Comparison of ENCODE assay signal across 1 cellular context in the genomic region with DNA sequence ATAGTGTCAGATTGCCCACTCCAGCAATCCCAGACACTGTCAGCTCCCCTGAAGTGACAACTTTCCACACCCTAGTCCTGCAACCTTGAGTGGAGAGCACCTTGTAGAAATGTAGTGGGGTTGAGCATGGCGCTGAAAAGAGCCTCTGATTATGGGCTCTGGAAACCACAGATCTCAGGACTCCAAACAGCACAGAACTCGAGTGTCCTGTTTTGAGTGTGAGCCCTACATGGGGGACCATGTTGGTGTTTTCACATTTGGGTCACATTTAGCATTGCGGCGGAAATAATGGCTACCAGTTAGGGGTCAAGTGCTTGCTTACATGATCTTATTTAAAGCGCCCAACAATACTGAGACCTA.
A peak's percentile ranks its signal among the peaks of the same experiment; 100 is the strongest.
TF ChIP-seq lines count a peak whose summit lies in the region.
"Not testable (repeated sequence)": the region's sequence is repeated elsewhere in the genome, so short reads cannot be mapped to it uniquely, and the experiment has no call there.

No MANE protein-coding gene starts in this region.

TF ChIP-seq in K562, 482 proteins besides CTCF, POLR2A, EP300 and RAD21:
- peak; percentile 41; the same call in 1 of the 2 replicates for TF ChIP-seq FOSL1 (tag; conservative IDR thresholded peaks at IDR 0.05)
- TF ChIP-seq, protein P1, sequence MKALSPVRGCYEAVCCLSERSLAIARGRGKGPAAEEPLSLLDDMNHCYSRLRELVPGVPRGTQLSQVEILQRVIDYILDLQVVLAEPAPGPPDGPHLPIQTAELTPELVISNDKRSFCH (CRISPR knock-in tag; IDR thresholded peaks at IDR 0.05): not testable (repeated sequence)
- TF ChIP-seq, protein P1 (tag; IDR thresholded peaks at IDR 0.05): peak; percentile 54
- not testable (repeated sequence) for TF ChIP-seq NR4A1, NR2C2 (CRISPR knock-in tag; IDR thresholded peaks at IDR 0.05)
- TF ChIP-seq NR4A1 (tag; IDR thresholded peaks at IDR 0.05): 0 out of 2 replicates have a peak, but pooled peaks have one; percentile 3
- TF ChIP-seq, protein P2, sequence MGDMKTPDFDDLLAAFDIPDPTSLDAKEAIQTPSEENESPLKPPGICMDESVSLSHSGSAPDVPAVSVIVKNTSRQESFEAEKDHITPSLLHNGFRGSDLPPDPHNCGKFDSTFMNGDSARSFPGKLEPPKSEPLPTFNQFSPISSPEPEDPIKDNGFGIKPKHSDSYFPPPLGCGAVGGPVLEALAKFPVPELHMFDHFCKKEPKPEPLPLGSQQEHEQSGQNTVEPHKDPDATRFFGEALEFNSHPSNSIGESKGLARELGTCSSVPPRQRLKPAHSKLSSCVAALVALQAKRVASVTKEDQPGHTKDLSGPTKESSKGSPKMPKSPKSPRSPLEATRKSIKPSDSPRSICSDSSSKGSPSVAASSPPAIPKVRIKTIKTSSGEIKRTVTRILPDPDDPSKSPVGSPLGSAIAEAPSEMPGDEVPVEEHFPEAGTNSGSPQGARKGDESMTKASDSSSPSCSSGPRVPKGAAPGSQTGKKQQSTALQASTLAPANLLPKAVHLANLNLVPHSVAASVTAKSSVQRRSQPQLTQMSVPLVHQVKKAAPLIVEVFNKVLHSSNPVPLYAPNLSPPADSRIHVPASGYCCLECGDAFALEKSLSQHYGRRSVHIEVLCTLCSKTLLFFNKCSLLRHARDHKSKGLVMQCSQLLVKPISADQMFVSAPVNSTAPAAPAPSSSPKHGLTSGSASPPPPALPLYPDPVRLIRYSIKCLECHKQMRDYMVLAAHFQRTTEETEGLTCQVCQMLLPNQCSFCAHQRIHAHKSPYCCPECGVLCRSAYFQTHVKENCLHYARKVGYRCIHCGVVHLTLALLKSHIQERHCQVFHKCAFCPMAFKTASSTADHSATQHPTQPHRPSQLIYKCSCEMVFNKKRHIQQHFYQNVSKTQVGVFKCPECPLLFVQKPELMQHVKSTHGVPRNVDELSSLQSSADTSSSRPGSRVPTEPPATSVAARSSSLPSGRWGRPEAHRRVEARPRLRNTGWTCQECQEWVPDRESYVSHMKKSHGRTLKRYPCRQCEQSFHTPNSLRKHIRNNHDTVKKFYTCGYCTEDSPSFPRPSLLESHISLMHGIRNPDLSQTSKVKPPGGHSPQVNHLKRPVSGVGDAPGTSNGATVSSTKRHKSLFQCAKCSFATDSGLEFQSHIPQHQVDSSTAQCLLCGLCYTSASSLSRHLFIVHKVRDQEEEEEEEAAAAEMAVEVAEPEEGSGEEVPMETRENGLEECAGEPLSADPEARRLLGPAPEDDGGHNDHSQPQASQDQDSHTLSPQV (IDR thresholded peaks at IDR 0.05): 0 out of 2 replicates have a peak, but pooled peaks have one; percentile 44
- TF ChIP-seq, protein P3, sequence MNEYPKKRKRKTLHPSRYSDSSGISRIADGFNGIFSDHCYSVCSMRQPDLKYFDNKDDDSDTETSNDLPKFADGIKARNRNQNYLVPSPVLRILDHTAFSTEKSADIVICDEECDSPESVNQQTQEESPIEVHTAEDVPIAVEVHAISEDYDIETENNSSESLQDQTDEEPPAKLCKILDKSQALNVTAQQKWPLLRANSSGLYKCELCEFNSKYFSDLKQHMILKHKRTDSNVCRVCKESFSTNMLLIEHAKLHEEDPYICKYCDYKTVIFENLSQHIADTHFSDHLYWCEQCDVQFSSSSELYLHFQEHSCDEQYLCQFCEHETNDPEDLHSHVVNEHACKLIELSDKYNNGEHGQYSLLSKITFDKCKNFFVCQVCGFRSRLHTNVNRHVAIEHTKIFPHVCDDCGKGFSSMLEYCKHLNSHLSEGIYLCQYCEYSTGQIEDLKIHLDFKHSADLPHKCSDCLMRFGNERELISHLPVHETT (CRISPR knock-in tag; conservative IDR thresholded peaks at IDR 0.05 in 1 of 2, IDR thresholded peaks at IDR 0.05 in 1 of 2): peak in 1 of 2 experiments; percentile 31; a peak in 1 of 4 replicates
- TF ChIP-seq NFRKB (IDR thresholded peaks at IDR 0.05; ENCODE audit: low read depth): peak; percentile 72
- TF ChIP-seq, protein P4, sequence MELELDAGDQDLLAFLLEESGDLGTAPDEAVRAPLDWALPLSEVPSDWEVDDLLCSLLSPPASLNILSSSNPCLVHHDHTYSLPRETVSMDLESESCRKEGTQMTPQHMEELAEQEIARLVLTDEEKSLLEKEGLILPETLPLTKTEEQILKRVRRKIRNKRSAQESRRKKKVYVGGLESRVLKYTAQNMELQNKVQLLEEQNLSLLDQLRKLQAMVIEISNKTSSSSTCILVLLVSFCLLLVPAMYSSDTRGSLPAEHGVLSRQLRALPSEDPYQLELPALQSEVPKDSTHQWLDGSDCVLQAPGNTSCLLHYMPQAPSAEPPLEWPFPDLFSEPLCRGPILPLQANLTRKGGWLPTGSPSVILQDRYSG (tag; conservative IDR thresholded peaks at IDR 0.05; ENCODE audit: low read depth): 0 out of 2 replicates have a peak, but pooled peaks have one; percentile 3
- peak; percentile 13; the same call in 1 of the 2 replicates for TF ChIP-seq ZNF589 (CRISPR knock-in tag; IDR thresholded peaks at IDR 0.05; ENCODE audit: low read depth)
- TF ChIP-seq ZNF766 (CRISPR knock-in tag; conservative IDR thresholded peaks at IDR 0.05): 0 out of 2 replicates have a peak, but pooled peaks have one; percentile 2
- TF ChIP-seq NR2C2 (tag; IDR thresholded peaks at IDR 0.05): 0 out of 2 replicates have a peak, but pooled peaks have one; percentile 18
- 0 out of 2 replicates have a peak, but pooled peaks have one; percentile 36 for TF ChIP-seq ZBTB17 (CRISPR knock-in tag; IDR thresholded peaks at IDR 0.05)
TF ChIP-seq in K562: peak in this region for 11; not testable (repeated sequence) for 471.
